ENCODE assay signal across 7 cellular contexts in the genomic region with DNA sequence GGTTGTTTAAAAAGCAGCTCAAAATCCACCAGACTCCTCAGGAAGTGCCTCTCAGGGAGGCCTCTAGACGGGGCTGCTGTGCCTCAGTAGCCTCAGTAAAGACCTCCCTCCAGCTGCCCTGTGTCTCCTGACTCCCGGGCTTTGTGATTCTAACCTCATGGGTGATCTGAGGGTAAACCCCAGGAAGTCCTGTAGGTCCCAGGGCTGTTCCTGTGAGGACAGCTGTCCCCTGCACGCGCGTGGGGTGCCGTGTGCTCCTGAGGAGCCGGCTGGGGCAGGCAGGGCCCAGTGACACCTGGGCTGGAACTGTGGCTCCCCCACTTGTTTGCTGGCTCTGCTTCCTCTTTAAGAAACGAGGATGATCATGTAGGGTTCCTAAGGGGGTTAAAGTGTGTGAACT.
DNase-seq lines count a peak whose midpoint lies in the region; ATAC-seq, FAIRE-seq and TF ChIP-seq lines count a peak whose summit lies in the region.
"Not testable (repeated sequence)": the region's sequence is repeated elsewhere in the genome, so short reads cannot be mapped to it uniquely, and the experiment has no call there.

No MANE protein-coding gene starts in this region.

- in situ Hi-C loops in gastrocnemius medialis (cut with MboI; ENCODE audit: low sequenced_read_pairs in 4 of 4) = not testable (repeated sequence)

- H3K4me3 Mint-ChIP-seq in activated naive CD8-positive, alpha-beta T cell = not testable (repeated sequence)
- peak overlapping the region; percentile 37 for H3K4me3 Mint-ChIP-seq in endothelial cell (ENCODE audit: unreplicated experiment)

- not testable (repeated sequence) for H3K9ac ChIP-seq in kidney (ENCODE audit: low read length in 2 of 2)

- not testable (repeated sequence) for H3K27me3 ChIP-seq in gastrocnemius medialis

- not testable (repeated sequence) for H3K4me3 ChIP-seq in NB4 (ENCODE audit: low read depth, low read length); kidney (ENCODE audit: low read length in 2 of 2); gastrocnemius medialis

- not testable (repeated sequence) for H3K9me3 Mint-ChIP-seq in activated naive CD8-positive, alpha-beta T cell (ENCODE audit: low read depth); endothelial cell (ENCODE audit: unreplicated experiment)

- H3K4me1 ChIP-seq in kidney (ENCODE audit: control insufficient read depth in 1 of 2, insufficient read depth in 1 of 2, low read depth in 1 of 2, low read length in 2 of 2); gastrocnemius medialis: not testable (repeated sequence)

- not testable (repeated sequence) for H3K27ac ChIP-seq in kidney (ENCODE audit: low read depth in 2 of 2, low read length in 2 of 2)
- peak overlapping the region in 2 of 4 donors; percentile 22 to 48 for H3K27ac ChIP-seq in gastrocnemius medialis

- H3K9me3 ChIP-seq in kidney (ENCODE audit: control insufficient read depth in 1 of 2, low read length in 2 of 2); gastrocnemius medialis: not testable (repeated sequence)

- FAIRE-seq in kidney (lab: Jason Lieb, UNC) = not testable (repeated sequence)

- not testable (repeated sequence) for H3K36me3 Mint-ChIP-seq in activated naive CD8-positive, alpha-beta T cell; endothelial cell (ENCODE audit: low read depth, unreplicated experiment)

- intact Hi-C loops in kidney (cut with DNase I); gastrocnemius medialis (cut with DNase I; ENCODE audit: low total_unique reads): not testable (repeated sequence)

- H3K4me1 Mint-ChIP-seq in activated naive CD8-positive, alpha-beta T cell (ENCODE audit: low read depth) = peaks cover 21% of the 10 kb centered on the region
- not testable (repeated sequence) for H3K4me1 Mint-ChIP-seq in endothelial cell (ENCODE audit: unreplicated experiment)

- TF ChIP-seq POLR2A in NB4 (IDR thresholded peaks at IDR 0.05; ENCODE audit: extremely low read depth, insufficient read length); gastrocnemius medialis (IDR thresholded peaks at IDR 0.05): not testable (repeated sequence)

- peak; percentile 4 for TF ChIP-seq CTCF in NB4 (IDR thresholded peaks at IDR 0.05; ENCODE audit: low read depth, low read length)
- not testable (repeated sequence) for TF ChIP-seq CTCF in endothelial cell (IDR thresholded peaks at IDR 0.05; ENCODE audit: unreplicated experiment); kidney (IDR thresholded peaks at IDR 0.05; ENCODE audit: borderline replicate concordance, extremely low read depth, insufficient read depth); gastrocnemius medialis (IDR thresholded peaks at IDR 0.05 in 4 of 5, conservative IDR thresholded peaks at IDR 0.05 in 1 of 5)

- DNase-seq in GM03348 (ENCODE audit: low spot score) = peak; percentile 2
- DNase-seq in NB4 (ENCODE audit: low read depth) = peak; percentile 70
- DNase-seq in activated CD4-positive, alpha-beta T cell treated with anti-CD3 and anti-CD28 coated beads for 48 hours = peak; percentile 41
- DNase-seq in endothelial cell (ENCODE audit: low spot score); gastrocnemius medialis: not testable (repeated sequence)
- DNase-seq in kidney = peak; percentile 42

- peak; percentile 16 to 40 for ATAC-seq in gastrocnemius medialis

- H3K27me3 Mint-ChIP-seq in activated naive CD8-positive, alpha-beta T cell; endothelial cell (ENCODE audit: unreplicated experiment): not testable (repeated sequence)

- peak overlapping the region; percentile 79 for H3K27ac Mint-ChIP-seq in activated naive CD8-positive, alpha-beta T cell
- H3K27ac Mint-ChIP-seq in endothelial cell (ENCODE audit: unreplicated experiment) = not testable (repeated sequence)

- not testable (repeated sequence) for H3K36me3 ChIP-seq in kidney (ENCODE audit: control insufficient read depth in 1 of 2, insufficient read depth in 2 of 2, low read length in 2 of 2); gastrocnemius medialis
